ENCODE assay signal across 38 cellular contexts in genomic region chr3:123236902-123237301, GRCh38.
"Had no signal": no experiment of that assay in that cellular context is flagged by ENCODE, and none has a peak within 500 bp of the region (broad histone marks: within the 10 kb centered on the region; RNA-seq: fewer than 3 reads in every experiment).

No MANE protein-coding gene starts in this region.

- H3K4me3 ChIP-seq: adrenal gland, cardiac muscle cell had no signal

- H3K9me3 ChIP-seq: adrenal gland had no signal

- ATAC-seq: activated CD8-positive, alpha-beta T cell treated with anti-CD3 and anti-CD28 coated beads for 36 hours; activated naive CD4-positive, alpha-beta T cell treated with anti-CD3 and anti-CD28 coated beads, Interleukin-2, amount 50 U/mL, for 72 hours; activated T-cell treated with anti-CD3 and anti-CD28 coated beads, Interleukin-2, amount 50 U/mL, for 4 hours; activated T-cell treated with anti-CD3 and anti-CD28 coated beads, Interleukin-2, amount 50 U/mL, for 72 hours; activated T-helper 17 cell treated with anti-CD3 and anti-CD28 coated beads, Interleukin-2, amount 50 U/mL, for 72 hours had no signal

- H3K4me1 ChIP-seq: adrenal gland had no signal

- H3K27ac ChIP-seq: adrenal gland, cardiac muscle cell, VCaP had no signal

- H3K9me3 Mint-ChIP-seq: activated B cell treated with CpG ODN at 0.5 μM for 24 hours; activated CD4-positive, alpha-beta memory T cell treated with anti-CD3 and anti-CD28 coated beads for 36 hours; activated CD8-positive, alpha-beta T cell treated with anti-CD3 and anti-CD28 coated beads for 36 hours; activated naive CD4-positive, alpha-beta T cell treated with anti-CD3 and anti-CD28 coated beads for 36 hours; activated naive CD4-positive, alpha-beta T cell treated with anti-CD3 and anti-CD28 coated beads, Interleukin-2, amount 50 U/mL, for 72 hours; activated T-cell treated with anti-CD3 and anti-CD28 coated beads, Interleukin-2, amount 50 U/mL, for 4 hours; activated T-cell treated with anti-CD3 and anti-CD28 coated beads, Interleukin-2, amount 50 U/mL, for 72 hours; activated T-helper 1 cell treated with anti-CD3 and anti-CD28 coated beads, Interleukin-12 subunit alpha, Interleukin-12 subunit beta, Interleukin-2, Interleukin-4 antibody, amounts not matched to agents 30 ng/mL and 10 ng/mL and 1 ng/mL, durations not matched to agents 14 hours and 24 hours and 36 hours; activated T-helper 17 cell treated with anti-CD3 and anti-CD28 coated beads, Interleukin-2, amount 50 U/mL, for 72 hours; central memory CD8-positive, alpha-beta T cell; T-helper 1 cell treated with Interleukin-12 subunit alpha and Interleukin-12 subunit beta and Interleukin-4 antibody, amounts not matched to agents 30 μg/mL and 1 μg/mL, for 36 hours; T-helper 2 cell treated with Interferon-gamma antibody and Interleukin-4, amounts not matched to agents 5 μg/mL and 100 μg/mL, for 36 hours had no signal

- H3K27me3 Mint-ChIP-seq: activated B cell treated with CpG ODN at 0.5 μM for 24 hours; activated CD4-positive, alpha-beta memory T cell treated with anti-CD3 and anti-CD28 coated beads for 36 hours; activated CD4-positive, alpha-beta T cell treated with anti-CD3 and anti-CD28 coated beads, Interleukin-2, amount 10 ng/mL, durations not matched to agents 24 days and 14 days; activated CD8-positive, alpha-beta T cell treated with anti-CD3 and anti-CD28 coated beads for 36 hours; activated naive CD8-positive, alpha-beta T cell treated with anti-CD3 and anti-CD28 coated beads for 36 hours; activated T-helper 17 cell treated with anti-CD3 and anti-CD28 coated beads, Interleukin-2, amount 50 U/mL, for 72 hours; brain; central memory CD8-positive, alpha-beta T cell had no signal

- H3K27ac Mint-ChIP-seq: activated B cell treated with CpG ODN at 0.5 μM for 24 hours; activated CD4-positive, alpha-beta memory T cell treated with anti-CD3 and anti-CD28 coated beads for 36 hours; activated CD4-positive, alpha-beta T cell treated with anti-CD3 and anti-CD28 coated beads, Interleukin-2, amount 10 ng/mL, durations not matched to agents 24 days and 14 days; activated CD8-positive, alpha-beta T cell treated with anti-CD3 and anti-CD28 coated beads for 36 hours; activated naive CD4-positive, alpha-beta T cell treated with anti-CD3 and anti-CD28 coated beads for 36 hours; activated naive CD4-positive, alpha-beta T cell treated with anti-CD3 and anti-CD28 coated beads, Interleukin-2, amount 50 U/mL, for 72 hours; activated naive CD8-positive, alpha-beta T cell treated with anti-CD3 and anti-CD28 coated beads for 36 hours; activated T-cell treated with anti-CD3 and anti-CD28 coated beads, Interleukin-2, amount 50 U/mL, for 72 hours; activated T-helper 1 cell treated with anti-CD3 and anti-CD28 coated beads, Interleukin-12 subunit alpha, Interleukin-12 subunit beta, Interleukin-2, Interleukin-4 antibody, amounts not matched to agents 30 ng/mL and 10 ng/mL and 1 ng/mL, durations not matched to agents 14 hours and 24 hours and 36 hours; activated T-helper 17 cell treated with anti-CD3 and anti-CD28 coated beads, Interleukin-2, amount 50 U/mL, for 72 hours; brain; T-helper 1 cell treated with Interleukin-12 subunit alpha and Interleukin-12 subunit beta and Interleukin-4 antibody, amounts not matched to agents 30 μg/mL and 1 μg/mL, for 36 hours; T-helper 2 cell treated with Interferon-gamma antibody and Interleukin-4, amounts not matched to agents 5 μg/mL and 100 μg/mL, for 36 hours had no signal

- FAIRE-seq: bronchial epithelial cell, TTC549 had no signal

- H3K27me3 ChIP-seq: adrenal gland, cardiac muscle cell had no signal

- H3K4me1 Mint-ChIP-seq: activated B cell treated with CpG ODN at 0.5 μM for 24 hours, brain had no signal

- DNase-seq: activated B cell treated with CpG ODN at 0.5 μM for 24 hours; activated CD4-positive, alpha-beta memory T cell treated with anti-CD3 and anti-CD28 coated beads for 36 hours; activated CD4-positive, alpha-beta T cell treated with anti-CD3 and anti-CD28 coated beads for 4 hours; activated CD4-positive, alpha-beta T cell treated with anti-CD3 and anti-CD28 coated beads, Interleukin-2, amount 10 ng/mL, durations not matched to agents 24 days and 14 days; activated CD4-positive, alpha-beta T cell treated with anti-CD3 and anti-CD28 coated beads, Interleukin-2, amount 50 U/mL, for 1 hour; activated CD4-positive, alpha-beta T cell treated with anti-CD3 and anti-CD28 coated beads, Interleukin-2, amount 50 U/mL, for 4 hours; activated CD4-positive, CD25-positive, alpha-beta regulatory T cell treated with anti-CD3 and anti-CD28 coated beads, Interleukin-2, amount 50 U/mL, for 72 hours; activated CD8-positive, alpha-beta memory T cell treated with anti-CD3 and anti-CD28 coated beads, Interleukin-2, amount 50 U/mL, for 4 hours; activated CD8-positive, alpha-beta T cell treated with anti-CD3 and anti-CD28 coated beads for 36 hours; activated effector memory CD4-positive, alpha-beta T cell treated with anti-CD3 and anti-CD28 coated beads, Interleukin-2, amount 50 U/mL, for 16 hours; activated gamma-delta T cell treated with Interleukin-2 at 50 U/mL for 16 hours; activated naive CD4-positive, alpha-beta T cell; activated naive CD4-positive, alpha-beta T cell treated with anti-CD3 and anti-CD28 coated beads for 36 hours; activated naive CD4-positive, alpha-beta T cell treated with anti-CD3 and anti-CD28 coated beads, Interleukin-2, amount 50 U/mL, for 16 hours; activated naive CD8-positive, alpha-beta T cell treated with anti-CD3 and anti-CD28 coated beads for 36 hours; activated T-cell treated with anti-CD3 and anti-CD28 coated beads for 4 hours; activated T-cell treated with anti-CD3 and anti-CD28 coated beads, Interleukin-2, amount 50 U/mL, for 1 hour; activated T-cell treated with anti-CD3 and anti-CD28 coated beads, Interleukin-2, amount 50 U/mL, for 4 hours; activated T-cell treated with anti-CD3 and anti-CD28 coated beads, Interleukin-2, amount 50 U/mL, for 72 hours; adrenal gland; amniotic stem cell; aorta; caudate nucleus; cerebellar nuclear complex; T-helper 1 cell; T-helper 2 cell; T-helper 9 cell had no signal

- H3K4me3 Mint-ChIP-seq: activated B cell treated with CpG ODN at 0.5 μM for 24 hours; activated CD4-positive, alpha-beta memory T cell treated with anti-CD3 and anti-CD28 coated beads for 36 hours; activated CD4-positive, alpha-beta T cell treated with anti-CD3 and anti-CD28 coated beads, Interleukin-2, amount 10 ng/mL, durations not matched to agents 24 days and 14 days; activated CD8-positive, alpha-beta T cell treated with anti-CD3 and anti-CD28 coated beads for 36 hours; activated naive CD4-positive, alpha-beta T cell treated with anti-CD3 and anti-CD28 coated beads for 36 hours; activated naive CD8-positive, alpha-beta T cell treated with anti-CD3 and anti-CD28 coated beads for 36 hours; activated T-cell treated with anti-CD3 and anti-CD28 coated beads, Interleukin-2, amount 50 U/mL, for 4 hours; activated T-cell treated with anti-CD3 and anti-CD28 coated beads, Interleukin-2, amount 50 U/mL, for 72 hours; activated T-helper 1 cell treated with anti-CD3 and anti-CD28 coated beads, Interleukin-12 subunit alpha, Interleukin-12 subunit beta, Interleukin-2, Interleukin-4 antibody, amounts not matched to agents 30 ng/mL and 10 ng/mL and 1 ng/mL, durations not matched to agents 14 hours and 24 hours and 36 hours; activated T-helper 17 cell treated with anti-CD3 and anti-CD28 coated beads, Interleukin-2, amount 50 U/mL, for 72 hours; brain; central memory CD8-positive, alpha-beta T cell; T-helper 1 cell treated with Interleukin-12 subunit alpha and Interleukin-12 subunit beta and Interleukin-4 antibody, amounts not matched to agents 30 μg/mL and 1 μg/mL, for 36 hours; T-helper 2 cell treated with Interferon-gamma antibody and Interleukin-4, amounts not matched to agents 5 μg/mL and 100 μg/mL, for 36 hours had no signal

- H3K36me3 ChIP-seq: adrenal gland, cardiac muscle cell had no signal
